In genomic region chr22:40346178-40347064, GRCh38 we compare ENCODE assay signal across 8 cellular contexts. TPM values are rescaled to one million over a fixed set of nuclear protein-coding genes. Genes with fewer than 3 reads are reported as not detected.
DNase-seq lines count a peak whose midpoint lies in the region; TF ChIP-seq lines count a peak whose summit lies in the region.

Gene ADSL, plus strand, starts transcription at chr22:40346500. Its CDS starts 59 bp downstream, at chr22:40346559.

- H3K4me3 Mint-ChIP-seq in HFFc6, result peak within 1 kb of the TSS; percentile 100

- DNase-seq in GM06990 (ENCODE audit: extremely low read depth, insufficient read length) (peak; percentile 92), HFFc6 (peak; percentile 78), NCI-H1092 (lab: John Stamatoyannopoulos, UW) (peak; percentile 78), T follicular helper cell (ENCODE audit: low read depth) (peak; percentile 66), adipocyte (ENCODE audit: low read depth) (peak; percentile 97), cardiac muscle cell (ENCODE audit: low read depth in 1 of 2, low spot score in 1 of 2) (peak; percentile 90 to 95), pons (ENCODE audit: low spot score) (peak; percentile 76), tibial nerve (ENCODE audit: low spot score in 2 of 2) (peak; percentile 77 to 81)

- TF ChIP-seq CTCF in GM06990 (IDR thresholded peaks at IDR 0.05; ENCODE audit: insufficient read depth, low read length, poor library complexity, severe bottlenecking) (no peak), HFFc6 (IDR thresholded peaks at IDR 0.05) (no peak), cardiac muscle cell (IDR thresholded peaks at IDR 0.05; ENCODE audit: low read depth, low read length) (no peak), tibial nerve (IDR thresholded peaks at IDR 0.05) (peak in 2 of 5 experiments; percentile 11 to 52)

- H3K9ac ChIP-seq in adipocyte (ENCODE audit: low read length), result peak within 1 kb of the TSS; percentile 93

- peaks cover 21% of the 10 kb centered on the region for H3K4me1 Mint-ChIP-seq in HFFc6 (ENCODE audit: low read depth)

- peak; percentile 65 to 97 for TF ChIP-seq EP300 in tibial nerve (IDR thresholded peaks at IDR 0.05)

- peak within 1 kb of the TSS; percentile 78 for H3K27ac ChIP-seq in cardiac muscle cell
- peak within 1 kb of the TSS; percentile 83 to 94 (median 88) for H3K27ac ChIP-seq in tibial nerve

- H3K9me3 Mint-ChIP-seq in HFFc6, result no peaks in the 10 kb centered on the region

- H3K36me3 ChIP-seq in GM06990 (ENCODE audit: control insufficient read depth, insufficient read depth, low read length), result peaks cover 3% of the 10 kb centered on the region
- peaks cover 18% of the 10 kb centered on the region for H3K36me3 ChIP-seq in adipocyte (ENCODE audit: control insufficient read depth, insufficient read depth, low read length, severe bottlenecking)
- H3K36me3 ChIP-seq in cardiac muscle cell, result peaks cover 20% of the 10 kb centered on the region
- peaks cover 0 to 23% (median 4%) of the 10 kb centered on the region in 3 donors for H3K36me3 ChIP-seq in tibial nerve

- H3K4me1 ChIP-seq in adipocyte (ENCODE audit: control insufficient read depth, insufficient read depth, low read length), result peaks cover 20% of the 10 kb centered on the region
- peaks cover 12% of the 10 kb centered on the region for H3K4me1 ChIP-seq in cardiac muscle cell (ENCODE audit: low read depth)
- H3K4me1 ChIP-seq in tibial nerve, result peaks cover 0 to 29% (median 17%) of the 10 kb centered on the region in 4 donors

- H3K9me3 ChIP-seq in adipocyte (ENCODE audit: control insufficient read depth, low read length) (no peaks in the 10 kb centered on the region), cardiac muscle cell (ENCODE audit: low read depth) (no peaks in the 10 kb centered on the region), tibial nerve (no peaks in the 10 kb centered on the region)

- H3K4me3 ChIP-seq in GM06990 (replicated peaks; ENCODE audit: low read depth, low read length), result peak within 1 kb of the TSS; percentile 93
- H3K4me3 ChIP-seq in adipocyte (ENCODE audit: low read length), result peak within 1 kb of the TSS; percentile 89
- H3K4me3 ChIP-seq in cardiac muscle cell, result peak within 1 kb of the TSS; percentile 60
- peak within 1 kb of the TSS; percentile 78 to 95 (median 82) for H3K4me3 ChIP-seq in tibial nerve

- peak within 1 kb of the TSS; percentile 98 for H3K27ac Mint-ChIP-seq in HFFc6

- H3K27me3 ChIP-seq in GM06990 (replicated peaks; ENCODE audit: control insufficient read depth, insufficient read depth, low read length) (no peaks in the 10 kb centered on the region), adipocyte (replicated peaks; ENCODE audit: control insufficient read depth, insufficient read depth, low read length) (no peaks in the 10 kb centered on the region), cardiac muscle cell (no peaks in the 10 kb centered on the region), tibial nerve (no peaks in the 10 kb centered on the region)

- WGBS in tibial nerve, 2 donors, result 0 to 1% methylated on average over 50 to 62 of the region's 65 CpGs

- no peaks in the 10 kb centered on the region; the same call in 1 of the 2 replicates for H3K27me3 Mint-ChIP-seq in HFFc6 (ENCODE audit: insufficient read depth)

- peak; percentile 68 to 80 for TF ChIP-seq POLR2A in tibial nerve (IDR thresholded peaks at IDR 0.05)

- peaks cover 9% of the 10 kb centered on the region for H3K36me3 Mint-ChIP-seq in HFFc6 (ENCODE audit: low read depth)

RNA-seq across cellular contexts. Expression of gene ADSL, which starts in this region (rescaled TPM):
- total RNA-seq in HFFc6 (2021; fragmentation: NEBNext Ultra II Directional; extraction: Animal tissue kit (Norgen Biotek cat#: 25700)), result 10 to 100 TPM; 60.6 to 73.8 (median 70.9) TPM
- total RNA-seq in cardiac muscle cell (110 and 138 TPM in 2 replicates), tibial nerve (10 to 100 TPM; 36.1 to 71.8 (median 58.1) TPM)
- 85.2 and 116 TPM in 2 replicates for polyA plus RNA-seq in cardiac muscle cell

Comparison
In these comparisons a context has a peak if more than half of its experiments do, and no peak if none do; other contexts are left out.
1. Peak in every context shown above with its lines: DNase-seq, H3K4me3 ChIP-seq and H3K27ac ChIP-seq.